Comparison of ENCODE assay signal across 8 cellular contexts in the genomic region with DNA sequence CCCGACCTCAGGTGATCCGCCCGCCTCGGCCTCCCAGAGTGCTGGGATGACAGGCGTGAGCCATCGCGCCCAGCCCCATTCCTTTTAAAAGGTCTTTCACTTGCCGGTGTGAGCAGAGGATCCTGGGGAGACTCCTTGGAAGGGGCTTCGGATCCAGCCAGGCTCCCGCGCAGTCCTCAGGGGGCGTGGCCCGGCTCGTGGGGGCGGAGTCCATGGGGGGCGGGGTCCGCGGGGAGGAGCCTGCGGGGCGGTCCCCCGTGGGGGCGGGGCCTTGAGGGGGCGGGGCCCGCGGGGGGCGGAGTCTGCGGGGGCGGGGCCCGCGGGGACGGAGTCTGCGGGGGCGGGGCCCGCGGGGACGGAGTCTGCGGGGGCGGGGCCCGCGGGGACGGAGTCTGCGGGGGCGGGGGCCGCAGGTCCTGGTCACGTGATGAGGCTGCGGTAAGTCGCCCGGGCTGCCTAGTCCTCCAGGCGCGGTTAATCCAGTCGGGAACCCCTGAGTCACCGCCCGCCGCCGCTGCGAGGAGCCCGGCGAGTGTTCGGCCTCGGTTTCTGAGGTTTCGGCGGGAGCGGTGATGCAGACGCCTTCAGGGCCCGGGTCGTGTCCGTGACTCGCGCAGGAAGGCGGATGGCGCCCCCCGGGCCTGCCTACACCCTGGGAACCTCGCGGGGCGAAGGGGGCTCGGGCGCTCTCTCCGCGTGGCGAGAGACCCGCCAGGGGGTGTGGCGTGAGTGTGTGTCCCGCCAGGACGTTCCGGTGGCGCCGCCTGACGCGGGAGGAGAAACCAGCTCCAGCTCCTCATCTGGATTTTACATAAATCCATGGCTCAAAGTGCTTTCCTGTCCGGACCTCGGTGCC. TPM values are rescaled to one million over a fixed set of nuclear protein-coding genes. Genes with fewer than 3 reads are reported as not detected.
DNase-seq lines count a peak whose midpoint lies in the region; ATAC-seq and TF ChIP-seq lines count a peak whose summit lies in the region.

No MANE protein-coding gene starts in this region.

- H3K27me3 ChIP-seq in lung (ENCODE audit: control insufficient read depth, insufficient read depth) = no peaks in the 10 kb centered on the region

- POLR2A ChIA-PET in HEK293 (lab: Yijun Ruan, JAX) = interaction anchor here (0.8 to 1.0 kb wide), 2 partner anchors 25 to 313 kb away, joined by 3 to 4 read pairs; partner anchors contain the start of gene INPP5K

- WGBS in lung, 2 donors = 10 to 11% methylated on average over 58 to 89 of the region's 91 CpGs

- ATAC-seq in lung (ENCODE audit: insufficient read depth, low FRiP score) = peak; percentile 87
- ATAC-seq in HG02571 (IDR thresholded peaks at IDR 0.05; ENCODE audit: unreplicated experiment) = no peak

- peak overlapping the region; percentile 58; the same call in 1 of the 2 replicates for H3K27ac ChIP-seq in HEK293 (ENCODE audit: extremely low read depth, low read depth, low read length)
- H3K27ac ChIP-seq in lung (ENCODE audit: low read depth in 1 of 2, low read length in 1 of 2) = peak overlapping the region; percentile 8 to 54

- H3K9me3 ChIP-seq in HEK293 (ENCODE audit: control insufficient read depth, insufficient read depth, low read depth, low read length) = no peaks in the 10 kb centered on the region
- H3K9me3 ChIP-seq in lung (ENCODE audit: control insufficient read depth in 2 of 2, insufficient read depth in 1 of 2, low read length in 1 of 2) = no peaks in the 10 kb centered on the region

- DNase-seq in A172 (ENCODE audit: low spot score) (peak; percentile 75), lung (ENCODE audit: low spot score) (peak; percentile 65), NCI-H526 treated with DMSO at 0.1 percent for 48 hours (lab: John Stamatoyannopoulos, UW) (no peak)
- peak; percentile 35 for DNase-seq in activated CD4-positive, alpha-beta T cell treated with anti-CD3 and anti-CD28 coated beads for 1 hour
- peak; percentile 50 for DNase-seq in effector CD4-positive, alpha-beta T cell
- DNase-seq in stimulated activated CD8-positive, alpha-beta memory T cell treated with anti-CD3 and anti-CD28 coated beads, Interleukin-4, amount 100 ng/mL, for 48 hours = peak; percentile 75

- TF ChIP-seq CTCF in HEK293 (tag by site-specific recombination; IDR thresholded peaks at IDR 0.05) (peak; percentile 80), lung (IDR thresholded peaks at IDR 0.05; ENCODE audit: control extremely low read depth, extremely low read depth) (no peak)

- H3K4me1 ChIP-seq in HEK293 (ENCODE audit: control insufficient read depth, insufficient read depth, low read length) (peaks cover 2% of the 10 kb centered on the region; the same call in 1 of the 2 replicates), lung (ENCODE audit: control insufficient read depth in 2 of 2, insufficient read depth in 2 of 2, low read length in 2 of 2) (peaks cover 0 to 5% of the 10 kb centered on the region in 2 donors)

- H3K4me3 ChIP-seq in HEK293 (ENCODE audit: low read depth, low read length) (peak overlapping the region; percentile 39), lung (peak overlapping the region; percentile 7)

- CTCF ChIA-PET in HEK293 (lab: Yijun Ruan, JAX) = interaction anchor here (1.2 to 7.3 kb wide), 2 partner anchors 12 to 15 kb away, joined by 5 to 84 read pairs; no protein-coding TSS in a partner anchor

- H3K36me3 ChIP-seq in HEK293 (ENCODE audit: control insufficient read depth in 2 of 2, insufficient read depth in 1 of 2, low read length in 2 of 2) = no peaks in the 10 kb centered on the region; a peak in 1 of 3 replicates
- no peaks in the 10 kb centered on the region for H3K36me3 ChIP-seq in lung (ENCODE audit: control insufficient read depth in 2 of 2, insufficient read depth in 2 of 2, low read length in 2 of 2)

TF ChIP-seq in HEK293, 187 proteins besides CTCF, POLR2A, EP300 and RAD21 (continues in another document):
- TF ChIP-seq ZNF549 (tag by site-specific recombination; IDR thresholded peaks at IDR 0.05) (no peak), ZIC2 (tag by site-specific recombination; IDR thresholded peaks at IDR 0.05) (peak; percentile 54), ZNF776 (tag by site-specific recombination; IDR thresholded peaks at IDR 0.05; ENCODE audit: borderline replicate concordance) (no peak), ZNF155 (tag by site-specific recombination; IDR thresholded peaks at IDR 0.05) (no peak), EGR2 (tag by site-specific recombination; IDR thresholded peaks at IDR 0.05; ENCODE audit: low read depth) (peak; percentile 20; the same call in 1 of the 2 replicates), ZNF610 (tag by site-specific recombination; IDR thresholded peaks at IDR 0.05; ENCODE audit: borderline replicate concordance) (no peak), GLIS1 (tag by site-specific recombination; IDR thresholded peaks at IDR 0.05) (peak; percentile 61), ZNF366 (tag by site-specific recombination; conservative IDR thresholded peaks at IDR 0.05) (no peak), SP3 (tag by site-specific recombination; IDR thresholded peaks at IDR 0.05) (peak; percentile 67), TRIM28 (IDR thresholded peaks at IDR 0.05; ENCODE audit: borderline replicate concordance, low read length) (no peak), ZNF292 (tag by site-specific recombination; IDR thresholded peaks at IDR 0.05; ENCODE audit: borderline replicate concordance, low read depth) (no peak), HOXC10 (CRISPR knock-in tag; IDR thresholded peaks at IDR 0.05) (no peak), ZNF266 (tag by site-specific recombination; IDR thresholded peaks at IDR 0.05; ENCODE audit: low read depth) (no peak), ZNF624 (tag by site-specific recombination; IDR thresholded peaks at IDR 0.05) (no peak), ZNF530 (tag by site-specific recombination; IDR thresholded peaks at IDR 0.05; ENCODE audit: low read depth) (no peak), ZNF148 (tag by site-specific recombination; IDR thresholded peaks at IDR 0.05; ENCODE audit: borderline replicate concordance) (no peak), ZNF202 (tag by site-specific recombination; IDR thresholded peaks at IDR 0.05; ENCODE audit: borderline replicate concordance) (no peak), ZFP37 (tag by site-specific recombination; IDR thresholded peaks at IDR 0.05) (no peak), ZNF433 (tag by site-specific recombination; IDR thresholded peaks at IDR 0.05; ENCODE audit: low read depth) (no peak), ZNF701 (tag by site-specific recombination; IDR thresholded peaks at IDR 0.05) (no peak), ZNF692 (tag by site-specific recombination; IDR thresholded peaks at IDR 0.05) (peak; percentile 80), ZNF658 (tag by site-specific recombination; IDR thresholded peaks at IDR 0.05) (no peak), GFI1B (tag by site-specific recombination; IDR thresholded peaks at IDR 0.05) (no peak), MYNN (tag by site-specific recombination; IDR thresholded peaks at IDR 0.05; ENCODE audit: borderline replicate concordance) (no peak)
- TF ChIP-seq, protein P1, sequence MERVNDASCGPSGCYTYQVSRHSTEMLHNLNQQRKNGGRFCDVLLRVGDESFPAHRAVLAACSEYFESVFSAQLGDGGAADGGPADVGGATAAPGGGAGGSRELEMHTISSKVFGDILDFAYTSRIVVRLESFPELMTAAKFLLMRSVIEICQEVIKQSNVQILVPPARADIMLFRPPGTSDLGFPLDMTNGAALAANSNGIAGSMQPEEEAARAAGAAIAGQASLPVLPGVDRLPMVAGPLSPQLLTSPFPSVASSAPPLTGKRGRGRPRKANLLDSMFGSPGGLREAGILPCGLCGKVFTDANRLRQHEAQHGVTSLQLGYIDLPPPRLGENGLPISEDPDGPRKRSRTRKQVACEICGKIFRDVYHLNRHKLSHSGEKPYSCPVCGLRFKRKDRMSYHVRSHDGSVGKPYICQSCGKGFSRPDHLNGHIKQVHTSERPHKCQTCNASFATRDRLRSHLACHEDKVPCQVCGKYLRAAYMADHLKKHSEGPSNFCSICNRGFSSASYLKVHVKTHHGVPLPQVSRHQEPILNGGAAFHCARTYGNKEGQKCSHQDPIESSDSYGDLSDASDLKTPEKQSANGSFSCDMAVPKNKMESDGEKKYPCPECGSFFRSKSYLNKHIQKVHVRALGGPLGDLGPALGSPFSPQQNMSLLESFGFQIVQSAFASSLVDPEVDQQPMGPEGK (tag by site-specific recombination; IDR thresholded peaks at IDR 0.05) = peak; percentile 65

RNA-seq across cellular contexts. Expression of gene ABR, which starts 23.6 kb away (rescaled TPM):
- 44.7 and 66.9 TPM in 2 replicates for total RNA-seq in A172 (2014; rRNA removed; shearing (Covaris generic))
- total RNA-seq in lung = 100 to 1,000 TPM in 1 of 2 donors, 10 to 100 TPM in 1; 54.8 to 187 TPM
- polyA plus RNA-seq in lung = 10 to 100 TPM; 69.5 to 71.0 TPM
